In the genomic region with DNA sequence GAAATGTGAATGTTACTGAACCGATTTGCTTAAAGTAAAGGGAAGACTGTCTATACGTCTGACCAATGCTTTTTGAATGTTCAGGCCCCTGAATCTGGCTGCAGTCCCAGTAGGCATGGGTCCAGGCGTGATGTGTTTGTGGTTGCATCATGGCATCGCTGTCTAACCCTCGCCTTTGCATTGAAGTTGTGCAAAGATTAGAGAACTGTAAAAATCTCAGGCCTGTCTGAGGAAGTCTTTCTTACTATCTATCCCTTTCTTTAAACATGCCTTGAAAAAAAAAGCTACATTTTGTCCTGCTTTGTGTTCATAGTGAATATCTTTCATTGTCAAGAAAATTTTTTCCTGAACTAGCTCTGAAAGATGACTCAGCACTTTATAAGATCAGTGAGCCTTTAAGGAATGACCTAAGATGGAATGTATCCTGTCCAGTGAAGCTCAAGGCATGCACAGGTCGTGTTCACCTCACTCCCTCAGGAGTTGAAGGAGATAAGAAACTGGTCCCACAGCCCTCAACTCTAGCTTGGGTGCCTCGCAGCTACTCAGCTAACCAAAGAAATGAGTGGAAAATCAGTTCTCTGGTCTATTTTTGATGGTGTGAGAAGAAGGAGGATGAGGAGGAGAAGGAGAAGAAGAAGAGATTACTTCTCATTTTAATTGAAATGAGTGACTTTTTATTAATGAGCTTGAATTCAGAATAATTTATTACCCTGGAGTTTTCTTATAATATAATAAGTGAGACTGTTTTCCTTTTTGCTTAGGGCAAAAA, we compare ENCODE assay signal across 9 cellular contexts. TPM values are rescaled to one million over a fixed set of nuclear protein-coding genes. Genes with fewer than 3 reads are reported as not detected.
DNase-seq lines count a peak whose midpoint lies in the region; ATAC-seq, FAIRE-seq and TF ChIP-seq lines count a peak whose summit lies in the region.
"Had no signal": no experiment of that assay in that cellular context is flagged by ENCODE, and none has a peak within 500 bp of the region (broad histone marks: within the 10 kb centered on the region; RNA-seq: fewer than 3 reads in every experiment).

No MANE protein-coding gene starts in this region.

- intact Hi-C loops in posterior vena cava (cut with DNase I): no loop called here

- H3K4me1 ChIP-seq in fibroblast of lung (ENCODE audit: control insufficient read depth, extremely low read depth, insufficient read depth, low read length): peaks cover 11% of the 10 kb centered on the region

- H3K9ac ChIP-seq in fibroblast of lung (ENCODE audit: insufficient read depth, low read length): no peak overlapping the region

- in situ Hi-C loops in GM13977 (cut with MboI; ENCODE audit: low pct_unique_long_range_greater_than_20kb, low sequenced_read_pairs, unreplicated experiment): no loop called here

- no peaks in the 10 kb centered on the region for H3K27me3 ChIP-seq in fibroblast of lung (ENCODE audit: control insufficient read depth, insufficient read depth, low read length)

- H3K27ac ChIP-seq in fibroblast of lung (ENCODE audit: insufficient read depth, low read length): peak overlapping the region; percentile 48

- H4K20me1 ChIP-seq in fibroblast of lung (ENCODE audit: control insufficient read depth, extremely low read depth, insufficient read depth, low read length): no peaks in the 10 kb centered on the region

- H2AFZ ChIP-seq in fibroblast of lung (ENCODE audit: low read length): no peak overlapping the region

- H3K36me3 ChIP-seq in fibroblast of lung (ENCODE audit: control insufficient read depth, insufficient read depth, low read length): no peaks in the 10 kb centered on the region

- peak overlapping the region; percentile 56 for H3K4me2 ChIP-seq in fibroblast of lung (ENCODE audit: extremely low read depth, insufficient read depth, low read length)

- DNase-seq in DMS79 (lab: John Stamatoyannopoulos, UW) (peak; percentile 16), RCC 7860 (ENCODE audit: low spot score) (peak; percentile 93), fibroblast of lung (ENCODE audit: low read depth in 2 of 2) (peak; percentile 93 to 97), posterior vena cava (ENCODE audit: low spot score) (peak; percentile 84), GM13977 (ENCODE audit: low spot score) (no peak), occipital lobe (lab: John Stamatoyannopoulos, UW) (no peak)

- no peaks in the 10 kb centered on the region for H3K9me3 ChIP-seq in fibroblast of lung (ENCODE audit: control insufficient read depth, insufficient read depth, low read depth, low read length)

- no peak for ATAC-seq in HG03378 (IDR thresholded peaks at IDR 0.05; ENCODE audit: unreplicated experiment)
- ATAC-seq in HG03354 (IDR thresholded peaks at IDR 0.05; ENCODE audit: poor library complexity, severe bottlenecking, unreplicated experiment): no peak

- H3K79me2 ChIP-seq in fibroblast of lung (ENCODE audit: control insufficient read depth, insufficient read depth, low read length): no peaks in the 10 kb centered on the region

- TF ChIP-seq CTCF in fibroblast of lung (conservative IDR thresholded peaks at IDR 0.05 in 1 of 2, IDR thresholded peaks at IDR 0.05 in 1 of 2; ENCODE audit: low read depth in 1 of 2, low read length in 2 of 2): no peak
- TF ChIP-seq CTCF in GM13977 (IDR thresholded peaks at IDR 0.05; ENCODE audit: extremely low read depth, insufficient read depth, missing control alignments): no peak

- peak; percentile 92 for FAIRE-seq in RCC 7860 (lab: Jason Lieb, UNC)
- FAIRE-seq: GM12892 had no signal

- no peak overlapping the region for H3K4me3 ChIP-seq in fibroblast of lung (replicated peaks in 1 of 4; ENCODE audit: control extremely low read depth in 1 of 4, insufficient read depth in 1 of 4, low read depth in 3 of 4, low read length in 4 of 4)

RNA-seq across cellular contexts. Expression of gene TPD52L1, which starts 48.6 kb away (rescaled TPM):
- total RNA-seq in fibroblast of lung (41.0 and 41.1 TPM in 2 replicates), posterior vena cava (10 to 100 TPM; 41.4 to 51.7 TPM), occipital lobe (1.4 TPM)
- 16.5 and 75.9 TPM in 2 replicates for polyA plus RNA-seq in fibroblast of lung
- polyA plus RNA-seq in fibroblast of lung (2012): 11.3 and 51.9 TPM in 2 replicates
- polyA minus RNA-seq in fibroblast of lung (ENCODE audit: low replicate concordance): 5.0 and 17.5 TPM in 2 replicates

Comparison
In these comparisons a context has a peak if more than half of its experiments do, and no peak if none do; other contexts are left out.
1. DNase-seq: peak in DMS79 (single experiment), RCC 7860 (single experiment), fibroblast of lung (2 of 2) and posterior vena cava (single experiment); none in GM13977 (single experiment) and occipital lobe (single experiment).
2. RNA of gene TPD52L1, which starts 48.6 kb away (total RNA-seq): 41.4 to 51.7 TPM in posterior vena cava and 41.0 to 41.1 TPM in fibroblast of lung; 1.4 TPM in occipital lobe (single experiment); every median in the first group is over 10 times any median in the second.